Comparison of ENCODE assay signal across 39 cellular contexts in genomic region chr12:49305762-49306161, GRCh38. TPM values are rescaled to one million over a fixed set of nuclear protein-coding genes. Genes with fewer than 3 reads are reported as not detected.
"Had no signal": no experiment of that assay in that cellular context is flagged by ENCODE, and none has a peak within 500 bp of the region (broad histone marks: within the 10 kb centered on the region; RNA-seq: fewer than 3 reads in every experiment).

No MANE protein-coding gene starts in this region.

- H3K36me3 ChIP-seq: adrenal gland, esophagus squamous epithelium, gastroesophageal sphincter, heart right ventricle had no signal

- H3K9me3 ChIP-seq: adrenal gland, body of pancreas, esophagus squamous epithelium, gastroesophageal sphincter, heart right ventricle had no signal

- DNase-seq: activated CD4-positive, alpha-beta T cell treated with anti-CD3 and anti-CD28 coated beads for 1 hour; activated CD4-positive, alpha-beta T cell treated with anti-CD3 and anti-CD28 coated beads for 4 hours; activated CD4-positive, alpha-beta T cell treated with anti-CD3 and anti-CD28 coated beads, Interleukin-2, amount 10 ng/mL, durations not matched to agents 7 days and 5 days; activated CD4-positive, alpha-beta T cell treated with anti-CD3 and anti-CD28 coated beads, Interleukin-2, amount 50 U/mL, for 4 hours; activated CD8-positive, alpha-beta memory T cell treated with anti-CD3 and anti-CD28 coated beads for 24 hours; activated CD8-positive, alpha-beta memory T cell treated with anti-CD3 and anti-CD28 coated beads, Interleukin-2, amount 50 U/mL, for 4 hours; activated CD8-positive, alpha-beta T cell treated with anti-CD3 and anti-CD28 coated beads for 36 hours; activated effector memory CD4-positive, alpha-beta T cell treated with anti-CD3 and anti-CD28 coated beads, Interleukin-2, amount 50 U/mL, for 16 hours; activated naive CD4-positive, alpha-beta T cell treated with anti-CD3 and anti-CD28 coated beads for 36 hours; activated naive CD8-positive, alpha-beta T cell treated with anti-CD3 and anti-CD28 coated beads for 36 hours; activated naive CD8-positive, alpha-beta T cell treated with anti-CD3 and anti-CD28 coated beads, Interleukin-2, amount 50 U/mL, for 24 hours; activated T-cell treated with anti-CD3 and anti-CD28 coated beads, Interleukin-2, amount 50 U/mL, for 1 hour; activated T-cell treated with anti-CD3 and anti-CD28 coated beads, Interleukin-2, amount 50 U/mL, for 48 hours; adrenal gland; amygdala; body of pancreas; caudate nucleus; cortex of kidney; effector CD8-positive, alpha-beta T cell; esophagus squamous epithelium; foreskin melanocyte; heart right ventricle; T-helper 2 cell had no signal

- H3K27ac Mint-ChIP-seq: activated CD4-positive, alpha-beta T cell treated with anti-CD3 and anti-CD28 coated beads, Interleukin-2, amount 10 ng/mL, durations not matched to agents 7 days and 5 days; activated CD8-positive, alpha-beta T cell treated with anti-CD3 and anti-CD28 coated beads for 36 hours; activated naive CD4-positive, alpha-beta T cell treated with anti-CD3 and anti-CD28 coated beads for 36 hours; activated naive CD4-positive, alpha-beta T cell treated with anti-CD3 and anti-CD28 coated beads, Interleukin-2, amount 50 U/mL, for 24 hours; activated naive CD8-positive, alpha-beta T cell treated with anti-CD3 and anti-CD28 coated beads for 36 hours; activated naive CD8-positive, alpha-beta T cell treated with anti-CD3 and anti-CD28 coated beads, Interleukin-2, amount 50 U/mL, for 24 hours; activated T-helper 1 cell treated with anti-CD3 and anti-CD28 coated beads, Interleukin-12 subunit alpha, Interleukin-12 subunit beta, Interleukin-2, Interleukin-4 antibody, amounts not matched to agents 30 ng/mL and 10 ng/mL and 1 ng/mL, durations not matched to agents 14 hours and 24 hours and 36 hours; activated T-helper 2 cell treated with anti-CD3 and anti-CD28 coated beads, Interferon-gamma antibody, Interleukin-2, Interleukin-4, amounts not matched to agents 10 μg/mL and 5 μg/mL and 100 μg/mL, durations not matched to agents 14 hours and 24 hours and 36 hours; WTC11 had no signal

- H3K4me1 Mint-ChIP-seq: activated naive CD4-positive, alpha-beta T cell treated with anti-CD3 and anti-CD28 coated beads, Interleukin-2, amount 50 U/mL, for 24 hours; WTC11 had no signal

- H3K36me3 Mint-ChIP-seq: activated naive CD4-positive, alpha-beta T cell treated with anti-CD3 and anti-CD28 coated beads, Interleukin-2, amount 50 U/mL, for 24 hours; activated naive CD8-positive, alpha-beta T cell treated with anti-CD3 and anti-CD28 coated beads for 36 hours; WTC11 had no signal

- ATAC-seq: activated CD8-positive, alpha-beta T cell treated with anti-CD3 and anti-CD28 coated beads for 36 hours; activated naive CD8-positive, alpha-beta T cell treated with anti-CD3 and anti-CD28 coated beads, Interleukin-2, amount 50 U/mL, for 24 hours; body of pancreas; gastroesophageal sphincter; heart right ventricle; WTC11 had no signal

- H3K4me3 Mint-ChIP-seq: activated CD4-positive, alpha-beta T cell treated with anti-CD3 and anti-CD28 coated beads, Interleukin-2, amount 10 ng/mL, durations not matched to agents 7 days and 5 days; activated CD8-positive, alpha-beta T cell treated with anti-CD3 and anti-CD28 coated beads for 36 hours; activated naive CD4-positive, alpha-beta T cell treated with anti-CD3 and anti-CD28 coated beads for 36 hours; activated naive CD4-positive, alpha-beta T cell treated with anti-CD3 and anti-CD28 coated beads, Interleukin-2, amount 50 U/mL, for 24 hours; activated naive CD8-positive, alpha-beta T cell treated with anti-CD3 and anti-CD28 coated beads for 36 hours; activated naive CD8-positive, alpha-beta T cell treated with anti-CD3 and anti-CD28 coated beads, Interleukin-2, amount 50 U/mL, for 24 hours; activated T-helper 1 cell treated with anti-CD3 and anti-CD28 coated beads, Interleukin-12 subunit alpha, Interleukin-12 subunit beta, Interleukin-2, Interleukin-4 antibody, amounts not matched to agents 30 ng/mL and 10 ng/mL and 1 ng/mL, durations not matched to agents 14 hours and 24 hours and 36 hours; WTC11 had no signal

- H3K4me3 ChIP-seq: adrenal gland, body of pancreas, esophagus squamous epithelium, gastroesophageal sphincter, heart right ventricle had no signal

- H3K27me3 ChIP-seq: adrenal gland, body of pancreas had no signal

- H3K9me3 Mint-ChIP-seq: activated CD4-positive, alpha-beta T cell treated with anti-CD3 and anti-CD28 coated beads, Interleukin-2, amount 10 ng/mL, durations not matched to agents 7 days and 5 days; activated CD8-positive, alpha-beta T cell treated with anti-CD3 and anti-CD28 coated beads for 36 hours; activated naive CD4-positive, alpha-beta T cell treated with anti-CD3 and anti-CD28 coated beads for 36 hours; activated naive CD4-positive, alpha-beta T cell treated with anti-CD3 and anti-CD28 coated beads, Interleukin-2, amount 50 U/mL, for 24 hours; activated naive CD8-positive, alpha-beta T cell treated with anti-CD3 and anti-CD28 coated beads for 36 hours; activated naive CD8-positive, alpha-beta T cell treated with anti-CD3 and anti-CD28 coated beads, Interleukin-2, amount 50 U/mL, for 24 hours; activated T-helper 1 cell treated with anti-CD3 and anti-CD28 coated beads, Interleukin-12 subunit alpha, Interleukin-12 subunit beta, Interleukin-2, Interleukin-4 antibody, amounts not matched to agents 30 ng/mL and 10 ng/mL and 1 ng/mL, durations not matched to agents 14 hours and 24 hours and 36 hours; activated T-helper 2 cell treated with anti-CD3 and anti-CD28 coated beads, Interferon-gamma antibody, Interleukin-2, Interleukin-4, amounts not matched to agents 10 μg/mL and 5 μg/mL and 100 μg/mL, durations not matched to agents 14 hours and 24 hours and 36 hours; WTC11 had no signal

- H3K4me1 ChIP-seq: adrenal gland, body of pancreas, esophagus squamous epithelium, gastroesophageal sphincter, heart right ventricle had no signal

- H3K27ac ChIP-seq: adrenal gland, body of pancreas, epithelial cell of prostate, esophagus squamous epithelium, gastroesophageal sphincter, heart right ventricle, VCaP had no signal

RNA-seq across cellular contexts. Expression of gene PRPH, which starts 10.8 kb away (rescaled TPM):
- total RNA-seq: activated CD4-positive, alpha-beta T cell treated with anti-CD3 and anti-CD28 coated beads, Interleukin-2, amount 10 ng/mL, durations not matched to agents 7 days and 5 days; activated CD8-positive, alpha-beta T cell treated with anti-CD3 and anti-CD28 coated beads for 36 hours; activated naive CD4-positive, alpha-beta T cell treated with anti-CD3 and anti-CD28 coated beads for 36 hours; activated naive CD8-positive, alpha-beta T cell treated with anti-CD3 and anti-CD28 coated beads for 36 hours; activated T-helper 1 cell treated with anti-CD3 and anti-CD28 coated beads, Interleukin-12 subunit alpha, Interleukin-12 subunit beta, Interleukin-2, Interleukin-4 antibody, amounts not matched to agents 30 ng/mL and 10 ng/mL and 1 ng/mL, durations not matched to agents 14 hours and 24 hours and 36 hours; activated T-helper 2 cell treated with anti-CD3 and anti-CD28 coated beads, Interferon-gamma antibody, Interleukin-2, Interleukin-4, amounts not matched to agents 10 μg/mL and 5 μg/mL and 100 μg/mL, durations not matched to agents 14 hours and 24 hours and 36 hours; chondrocyte; dermis microvascular lymphatic vessel endothelial cell; endothelial cell of umbilical vein; fibroblast of villous mesenchyme; glomerular endothelial cell; T-helper 1 cell treated with Interleukin-12 subunit alpha and Interleukin-12 subunit beta and Interleukin-4 antibody, amounts not matched to agents 30 ng/mL and 1 ng/mL, for 36 hours had no signal
- polyA plus RNA-seq: endothelial cell of umbilical vein had no signal

RNA-seq across cellular contexts. Expression of gene TROAP, which starts 17.3 kb away (rescaled TPM):
- total RNA-seq: body of pancreas had no signal

RNA-seq across cellular contexts. Expression of gene C1QL4, which starts 31.2 kb away (rescaled TPM):
- total RNA-seq: activated CD4-positive, alpha-beta T cell treated with anti-CD3 and anti-CD28 coated beads, Interleukin-2, amount 10 ng/mL, durations not matched to agents 7 days and 5 days; activated CD8-positive, alpha-beta T cell treated with anti-CD3 and anti-CD28 coated beads for 36 hours; activated naive CD4-positive, alpha-beta T cell treated with anti-CD3 and anti-CD28 coated beads for 36 hours; activated naive CD8-positive, alpha-beta T cell treated with anti-CD3 and anti-CD28 coated beads for 36 hours; activated T-helper 1 cell treated with anti-CD3 and anti-CD28 coated beads, Interleukin-12 subunit alpha, Interleukin-12 subunit beta, Interleukin-2, Interleukin-4 antibody, amounts not matched to agents 30 ng/mL and 10 ng/mL and 1 ng/mL, durations not matched to agents 14 hours and 24 hours and 36 hours; activated T-helper 2 cell treated with anti-CD3 and anti-CD28 coated beads, Interferon-gamma antibody, Interleukin-2, Interleukin-4, amounts not matched to agents 10 μg/mL and 5 μg/mL and 100 μg/mL, durations not matched to agents 14 hours and 24 hours and 36 hours; aorta; body of pancreas; dermis microvascular lymphatic vessel endothelial cell; endothelial cell of umbilical vein; esophagus squamous epithelium; fibroblast of villous mesenchyme; gastroesophageal sphincter; glomerular endothelial cell; heart right ventricle; T-helper 1 cell treated with Interleukin-12 subunit alpha and Interleukin-12 subunit beta and Interleukin-4 antibody, amounts not matched to agents 30 ng/mL and 1 ng/mL, for 36 hours had no signal
- polyA plus RNA-seq: adrenal gland, aorta, endothelial cell of umbilical vein, esophagus, fibroblast of lung, heart right ventricle had no signal

RNA-seq across cellular contexts. Expression of gene DNAJC22, which starts 40.9 kb away (rescaled TPM):
- total RNA-seq: activated CD4-positive, alpha-beta T cell treated with anti-CD3 and anti-CD28 coated beads, Interleukin-2, amount 10 ng/mL, durations not matched to agents 7 days and 5 days; activated naive CD4-positive, alpha-beta T cell treated with anti-CD3 and anti-CD28 coated beads for 36 hours; activated naive CD8-positive, alpha-beta T cell treated with anti-CD3 and anti-CD28 coated beads for 36 hours; T-helper 1 cell treated with Interleukin-12 subunit alpha and Interleukin-12 subunit beta and Interleukin-4 antibody, amounts not matched to agents 30 ng/mL and 1 ng/mL, for 36 hours had no signal
